Comparison of ENCODE assay signal across 8 cellular contexts in the genomic region with DNA sequence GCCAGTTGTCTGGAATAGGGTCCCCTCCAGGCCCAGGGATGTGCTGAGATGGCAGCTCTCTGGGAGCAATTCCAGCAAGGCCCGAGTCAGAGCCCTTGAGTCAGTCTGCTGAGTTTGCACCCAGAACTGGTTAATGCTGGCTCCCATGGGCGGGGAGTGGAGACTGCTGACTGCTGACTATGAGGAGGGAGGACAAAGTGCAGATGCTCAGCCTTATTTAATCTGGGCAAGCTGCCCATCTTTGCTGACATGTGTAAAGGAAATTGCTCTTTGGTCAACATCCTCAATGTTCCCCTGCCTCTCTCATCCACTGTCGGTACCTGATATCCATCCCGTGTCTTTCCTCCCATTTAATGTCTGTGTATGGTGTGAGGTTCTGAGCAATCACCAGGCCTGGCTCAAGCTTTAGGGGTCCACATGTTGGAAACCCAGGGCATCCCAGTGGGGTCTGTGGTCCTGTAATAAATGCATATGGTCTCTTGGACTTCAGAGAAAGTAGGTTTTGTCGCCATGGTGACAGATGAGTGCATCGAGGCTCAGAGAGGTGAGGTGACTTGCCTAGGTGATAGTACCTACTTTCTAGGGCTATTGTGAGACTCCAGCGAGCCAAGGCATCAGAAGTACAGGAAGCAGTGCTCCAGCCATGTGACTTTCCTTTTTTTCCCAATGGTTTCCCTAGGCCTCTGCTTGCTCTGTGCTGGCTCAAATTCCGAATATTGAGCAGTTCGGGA. TPM values are rescaled to one million over a fixed set of nuclear protein-coding genes. Genes with fewer than 3 reads are reported as not detected.
DNase-seq lines count a peak whose midpoint lies in the region; ATAC-seq, FAIRE-seq and TF ChIP-seq lines count a peak whose summit lies in the region.

No MANE protein-coding gene starts in this region.

- H3K36me3 Mint-ChIP-seq in astrocyte (ENCODE audit: low read depth, unreplicated experiment) (no peaks in the 10 kb centered on the region), neural progenitor cell (no peaks in the 10 kb centered on the region)

- TF ChIP-seq EP300 in suprapubic skin (IDR thresholded peaks at IDR 0.05), result no peak

- no peaks in the 10 kb centered on the region for H3K27me3 ChIP-seq in AG04450 (ENCODE audit: control insufficient read depth, insufficient read depth, low read length)
- no peaks in the 10 kb centered on the region for H3K27me3 ChIP-seq in MG63
- H3K27me3 ChIP-seq in astrocyte (ENCODE audit: insufficient read depth, low read length), result no peaks in the 10 kb centered on the region
- H3K27me3 ChIP-seq in liver (ENCODE audit: control insufficient read depth in 4 of 4, insufficient read depth in 4 of 4, low read length in 3 of 4), result no peaks in the 10 kb centered on the region
- no peaks in the 10 kb centered on the region for H3K27me3 ChIP-seq in suprapubic skin
- H3K27me3 ChIP-seq in neural progenitor cell, result no peaks in the 10 kb centered on the region

- CTCF ChIA-PET in AG04450 (lab: Charles Lee), result no interaction called here

- H3K27ac Mint-ChIP-seq in astrocyte (ENCODE audit: unreplicated experiment) (no peak overlapping the region), neural progenitor cell (no peak overlapping the region)

- H3K4me3 ChIP-seq in AG04450 (ENCODE audit: low read depth, low read length), result no peak overlapping the region
- H3K4me3 ChIP-seq in MG63, result no peak overlapping the region
- no peak overlapping the region for H3K4me3 ChIP-seq in astrocyte (ENCODE audit: insufficient read depth, low read depth, low read length)
- no peak overlapping the region for H3K4me3 ChIP-seq in liver (ENCODE audit: low read depth in 1 of 3, low read length in 3 of 3)
- no peak overlapping the region for H3K4me3 ChIP-seq in suprapubic skin
- H3K4me3 ChIP-seq in neural progenitor cell, result no peak overlapping the region

- no peaks in the 10 kb centered on the region for H3F3A ChIP-seq in neural progenitor cell (ENCODE audit: low read depth)

- POLR2A ChIA-PET in AG04450 (lab: Yijun Ruan, JAX), result interaction anchor here (0.6 kb wide), 1 partner anchor 23 kb away, joined by 6 read pairs; no protein-coding TSS in a partner anchor

- no peaks in the 10 kb centered on the region for H3K36me3 ChIP-seq in MG63
- no peaks in the 10 kb centered on the region for H3K36me3 ChIP-seq in astrocyte (ENCODE audit: insufficient read depth, low read length)
- H3K36me3 ChIP-seq in liver (ENCODE audit: control insufficient read depth in 4 of 4, insufficient read depth in 3 of 4, low read depth in 1 of 4, low read length in 3 of 4), result no peaks in the 10 kb centered on the region
- H3K36me3 ChIP-seq in suprapubic skin, result no peaks in the 10 kb centered on the region
- H3K36me3 ChIP-seq in neural progenitor cell, result no peaks in the 10 kb centered on the region

- peak; percentile 56 to 60 for TF ChIP-seq RAD21 in liver (IDR thresholded peaks at IDR 0.05)

- no peaks in the 10 kb centered on the region for H3K9me3 ChIP-seq in AG04450 (ENCODE audit: control insufficient read depth, insufficient read depth, low read length)
- no peaks in the 10 kb centered on the region for H3K9me3 ChIP-seq in MG63
- no peaks in the 10 kb centered on the region for H3K9me3 ChIP-seq in astrocyte (ENCODE audit: insufficient read depth, low read depth, low read length)
- no peaks in the 10 kb centered on the region for H3K9me3 ChIP-seq in liver (ENCODE audit: control insufficient read depth in 4 of 4, low read length in 3 of 4)
- no peaks in the 10 kb centered on the region for H3K9me3 ChIP-seq in suprapubic skin
- H3K9me3 ChIP-seq in neural progenitor cell (ENCODE audit: low read depth), result no peaks in the 10 kb centered on the region

- no peak for TF ChIP-seq CTCF in AG04450 (IDR thresholded peaks at IDR 0.05; ENCODE audit: low read depth, low read length)
- no peak for TF ChIP-seq CTCF in astrocyte (IDR thresholded peaks at IDR 0.05; ENCODE audit: insufficient read depth, low read depth, low read length)
- TF ChIP-seq CTCF in liver (IDR thresholded peaks at IDR 0.05; ENCODE audit: low read depth, low read length, missing input control), result no peak
- no peak for TF ChIP-seq CTCF in suprapubic skin (IDR thresholded peaks at IDR 0.05)
- no peak for TF ChIP-seq CTCF in neural progenitor cell (IDR thresholded peaks at IDR 0.05)

- H3K4me2 ChIP-seq in astrocyte (ENCODE audit: low read length) (no peak overlapping the region), neural progenitor cell (no peak overlapping the region)

- no peak for TF ChIP-seq POLR2A in suprapubic skin (IDR thresholded peaks at IDR 0.05)

- H3K4me1 ChIP-seq in astrocyte (ENCODE audit: insufficient read depth, low read length) (no peaks in the 10 kb centered on the region), liver (ENCODE audit: control insufficient read depth in 4 of 4, insufficient read depth in 4 of 4, low read length in 3 of 4) (peaks cover 0 to 9% (median 4%) of the 10 kb centered on the region in 4 donors), suprapubic skin (no peaks in the 10 kb centered on the region), neural progenitor cell (no peaks in the 10 kb centered on the region)

- FAIRE-seq in astrocyte (lab: Jason Lieb, UNC), result peak; percentile 70

- H4K20me1 ChIP-seq in astrocyte (ENCODE audit: insufficient read depth, low read length), result no peaks in the 10 kb centered on the region
- H4K20me1 ChIP-seq in neural progenitor cell (ENCODE audit: low read depth), result no peaks in the 10 kb centered on the region

- H3K4me3 Mint-ChIP-seq in astrocyte (ENCODE audit: unreplicated experiment) (no peak overlapping the region), neural progenitor cell (no peak overlapping the region)

- H3K9me3 Mint-ChIP-seq in astrocyte (ENCODE audit: unreplicated experiment) (no peaks in the 10 kb centered on the region), neural progenitor cell (no peaks in the 10 kb centered on the region)

- H2AFZ ChIP-seq in astrocyte (ENCODE audit: low read depth, low read length), result peak overlapping the region; percentile 28
- H2AFZ ChIP-seq in neural progenitor cell (replicated peaks), result no peak overlapping the region

- DNase-seq in AG04450 (ENCODE audit: low read depth, low spot score), result peak; percentile 75
- peak; percentile 67 for DNase-seq in MG63
- DNase-seq in astrocyte (ENCODE audit: low read depth), result peak; percentile 44
- DNase-seq in suprapubic skin (ENCODE audit: low spot score in 2 of 2), result no peak
- no peak for DNase-seq in neural progenitor cell (ENCODE audit: low spot score)

- peaks cover 4% of the 10 kb centered on the region for H3K27me3 Mint-ChIP-seq in astrocyte (ENCODE audit: low read depth, unreplicated experiment)
- H3K27me3 Mint-ChIP-seq in neural progenitor cell (ENCODE audit: insufficient read depth, low read depth), result peaks cover 7% of the 10 kb centered on the region

- H3K79me2 ChIP-seq in astrocyte (ENCODE audit: insufficient read depth, low read length), result no peaks in the 10 kb centered on the region
- no peaks in the 10 kb centered on the region for H3K79me2 ChIP-seq in neural progenitor cell (ENCODE audit: low read depth)

- H3K27ac ChIP-seq in AG04450 (ENCODE audit: low read depth, low read length) (no peak overlapping the region), astrocyte (ENCODE audit: low read depth, low read length) (no peak overlapping the region), liver (ENCODE audit: low read depth in 1 of 2, low read length in 2 of 2) (peak overlapping the region; percentile 18 to 43), suprapubic skin (no peak overlapping the region), neural progenitor cell (no peak overlapping the region)

- H3K9ac ChIP-seq in astrocyte (ENCODE audit: low read length), result no peak overlapping the region
- no peak overlapping the region for H3K9ac ChIP-seq in liver (ENCODE audit: low read depth in 1 of 2, low read length in 2 of 2)
- no peak overlapping the region for H3K9ac ChIP-seq in neural progenitor cell

- no peaks in the 10 kb centered on the region for H3K4me1 Mint-ChIP-seq in astrocyte (ENCODE audit: low read depth, unreplicated experiment)
- no peaks in the 10 kb centered on the region for H3K4me1 Mint-ChIP-seq in neural progenitor cell

- ATAC-seq in GM18517 (IDR thresholded peaks at IDR 0.05; ENCODE audit: unreplicated experiment) (no peak), GM18498 (IDR thresholded peaks at IDR 0.05; ENCODE audit: unreplicated experiment) (no peak)

- WGBS in liver, result 43% methylated on average over 9 of the region's 9 CpGs
- 68% methylated on average over 9 of the region's 9 CpGs for WGBS in suprapubic skin

TF ChIP-seq in liver, 16 proteins besides CTCF, POLR2A, EP300 and RAD21 (continues in another document):
- TF ChIP-seq YY1 (IDR thresholded peaks at IDR 0.05), result peak; percentile 72
- TF ChIP-seq GABPA (IDR thresholded peaks at IDR 0.05 in 1 of 2, conservative IDR thresholded peaks at IDR 0.05 in 1 of 2), result peak in 1 of 2 donors; percentile 73
- peak; percentile 60 for TF ChIP-seq FOXA1 (IDR thresholded peaks at IDR 0.05)
- TF ChIP-seq TAF1 (conservative IDR thresholded peaks at IDR 0.05), result no peak
- peak; percentile 89 for TF ChIP-seq SP1 (IDR thresholded peaks at IDR 0.05)
- TF ChIP-seq JUND (IDR thresholded peaks at IDR 0.05), result peak in 1 of 2 donors; percentile 78
- peak; percentile 88 to 92 for TF ChIP-seq HNF4A (conservative IDR thresholded peaks at IDR 0.05)
- peak; percentile 81 for TF ChIP-seq HNF4G (IDR thresholded peaks at IDR 0.05)

RNA-seq across cellular contexts. Expression of gene RNF135, which starts 20.0 kb away (rescaled TPM):
- polyA plus RNA-seq in AG04450 (2011; rRNA removed) (14.6 and 15.9 TPM in 2 replicates), liver (1 to 10 TPM; 3.4 to 3.5 TPM)
- 7.5 and 7.9 TPM in 2 replicates for polyA minus RNA-seq in AG04450 (2011; rRNA and poly(A)+ RNA removed)
- 16.4 and 20.2 TPM in 2 replicates for total RNA-seq in MG63 (2014; rRNA removed; shearing (Covaris generic); ENCODE audit: low replicate concordance)
- total RNA-seq in astrocyte (5.6 and 7.5 TPM in 2 replicates), liver (1 to 10 TPM; 4.0 to 5.5 TPM), suprapubic skin (10 to 100 TPM; 29.0 to 35.9 (median 32.8) TPM), neural progenitor cell (ENCODE audit: low replicate concordance) (4.2 and 9.8 TPM in 2 replicates)

RNA-seq across cellular contexts. Expression of gene ADAP2, which starts 29.1 kb away (rescaled TPM):
- polyA plus RNA-seq in AG04450 (2011; rRNA removed) (1.4 and 1.7 TPM in 2 replicates), liver (1 to 10 TPM; 5.2 to 5.4 TPM)
- 1.7 and 2.3 TPM in 2 replicates for polyA minus RNA-seq in AG04450 (2011; rRNA and poly(A)+ RNA removed)
- total RNA-seq in MG63 (2014; rRNA removed; shearing (Covaris generic); ENCODE audit: low replicate concordance), result 1.4 TPM in 1 of 2 replicates, not detected in the other
- total RNA-seq in astrocyte (0.89 and 1.1 TPM in 2 replicates), liver (10 to 100 TPM; 18.4 to 18.6 TPM), suprapubic skin (10 to 100 TPM in 3 of 4 donors, 1 to 10 TPM in 1; 9.1 to 22.5 (median 17.7) TPM), neural progenitor cell (ENCODE audit: low replicate concordance) (0.99 and 1.3 TPM in 2 replicates)

RNA-seq across cellular contexts. Expression of gene TEFM, which starts 44.8 kb away (rescaled TPM):
- polyA plus RNA-seq in AG04450 (2011; rRNA removed), result 10.6 and 16.6 TPM in 2 replicates
- 5.3 and 8.2 TPM in 2 replicates for polyA minus RNA-seq in AG04450 (2011; rRNA and poly(A)+ RNA removed)
- 18.7 and 38.6 TPM in 2 replicates for total RNA-seq in MG63 (2014; rRNA removed; shearing (Covaris generic); ENCODE audit: low replicate concordance)
- total RNA-seq in astrocyte, result 11.5 and 13.0 TPM in 2 replicates
- total RNA-seq in liver, result 10 to 100 TPM in 1 of 2 donors, 1 to 10 TPM in 1; 5.1 to 16.7 TPM
- polyA plus RNA-seq in liver, result 10 to 100 TPM in 1 of 2 donors, 1 to 10 TPM in 1; 8.7 to 12.4 TPM
- 10 to 100 TPM in 1 of 4 donors, 1 to 10 TPM in 3; 4.7 to 11.0 (median 6.3) TPM for total RNA-seq in suprapubic skin
- total RNA-seq in neural progenitor cell (ENCODE audit: low replicate concordance), result 17.4 TPM in 2 replicates

Comparison
In these comparisons a context has a peak if more than half of its experiments do, and no peak if none do; other contexts are left out.
1. DNase-seq: peak in AG04450 (single experiment), MG63 (single experiment) and astrocyte (single experiment); none in suprapubic skin (0 of 2) and neural progenitor cell (single experiment).
2. H3K27ac ChIP-seq: peak in liver (2 of 2); none in AG04450 (single experiment), astrocyte (single experiment), suprapubic skin (single experiment) and neural progenitor cell (single experiment).